In the genomic region with DNA sequence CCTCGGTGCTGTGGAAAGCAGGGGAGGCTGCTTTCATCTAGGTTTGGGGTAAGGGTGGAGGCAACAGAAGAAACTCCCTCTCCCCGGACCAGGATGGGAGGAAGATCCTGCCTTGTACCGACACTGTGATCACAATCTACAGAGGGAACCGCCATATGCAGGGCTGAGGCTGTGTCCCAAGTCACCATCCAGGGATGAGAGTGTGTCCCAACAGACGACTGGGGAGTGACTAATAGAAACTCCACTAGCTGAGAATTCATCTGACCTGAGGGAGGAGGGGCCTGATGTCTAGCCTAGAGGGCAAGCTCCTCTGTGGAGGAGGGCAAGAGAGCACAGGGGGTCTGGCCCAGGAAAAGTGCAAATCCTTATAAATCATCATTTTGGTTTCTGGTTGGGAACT, we compare ENCODE assay signal across 27 cellular contexts.
A peak's percentile ranks its signal among the peaks of the same experiment; 100 is the strongest.
DNase-seq lines count a peak whose midpoint lies in the region; ATAC-seq and TF ChIP-seq lines count a peak whose summit lies in the region.
"Had no signal": no experiment of that assay in that cellular context is flagged by ENCODE, and none has a peak within 500 bp of the region (broad histone marks: within the 10 kb centered on the region; RNA-seq: fewer than 3 reads in every experiment).

No MANE protein-coding gene starts in this region.

- H3K9me3 Mint-ChIP-seq in Caco-2 (ENCODE audit: unreplicated experiment), result no peaks in the 10 kb centered on the region
- H3K9me3 Mint-ChIP-seq: activated CD4-positive, alpha-beta memory T cell treated with anti-CD3 and anti-CD28 coated beads, Interleukin-2, amount 10 ng/mL, durations not matched to agents 7 days and 5 days; activated naive CD8-positive, alpha-beta T cell treated with anti-CD3 and anti-CD28 coated beads, Interleukin-2, amount 10 ng/mL, durations not matched to agents 7 days and 5 days; HFFc6; nephron; stimulated activated naive CD8-positive, alpha-beta T cell treated with anti-CD3 and anti-CD28 coated beads, Interleukin-15, amount 100 ng/mL, for 72 hours; T-cell had no signal

- H3K4me1 ChIP-seq in PC-3 (ENCODE audit: insufficient read depth, low read length) (no peaks in the 10 kb centered on the region), muscle layer of duodenum (ENCODE audit: control insufficient read depth in 1 of 2, insufficient read depth in 2 of 2, low read length in 2 of 2) (peaks cover 0 to 21% of the 10 kb centered on the region in 2 donors), thoracic aorta (ENCODE audit: control insufficient read depth in 1 of 2, low read depth in 2 of 2) (peaks cover 12 to 17% of the 10 kb centered on the region in 2 donors), Caco-2 (no peaks in the 10 kb centered on the region)
- H3K4me1 ChIP-seq: body of pancreas, parathyroid adenoma, uterus had no signal

- no peaks in the 10 kb centered on the region for H3K4me1 Mint-ChIP-seq in Caco-2 (ENCODE audit: low read depth, unreplicated experiment)
- H3K4me1 Mint-ChIP-seq: activated naive CD8-positive, alpha-beta T cell treated with anti-CD3 and anti-CD28 coated beads, Interleukin-2, amount 10 ng/mL, durations not matched to agents 7 days and 5 days; stimulated activated naive CD8-positive, alpha-beta T cell treated with anti-CD3 and anti-CD28 coated beads, Interleukin-15, amount 100 ng/mL, for 72 hours; T-cell had no signal

- H3K9me3 ChIP-seq in PC-3 (ENCODE audit: low read length) (no peaks in the 10 kb centered on the region), muscle layer of duodenum (ENCODE audit: control insufficient read depth in 1 of 2, low read length in 2 of 2) (no peaks in the 10 kb centered on the region), thoracic aorta (no peaks in the 10 kb centered on the region), Caco-2 (no peaks in the 10 kb centered on the region)
- H3K9me3 ChIP-seq: body of pancreas, uterus had no signal

- no peak overlapping the region for H3K4me3 Mint-ChIP-seq in Caco-2 (ENCODE audit: unreplicated experiment)
- H3K4me3 Mint-ChIP-seq: activated CD4-positive, alpha-beta memory T cell treated with anti-CD3 and anti-CD28 coated beads, Interleukin-2, amount 10 ng/mL, durations not matched to agents 7 days and 5 days; activated naive CD8-positive, alpha-beta T cell treated with anti-CD3 and anti-CD28 coated beads, Interleukin-2, amount 10 ng/mL, durations not matched to agents 7 days and 5 days; HFFc6; nephron; stimulated activated naive CD8-positive, alpha-beta T cell treated with anti-CD3 and anti-CD28 coated beads, Interleukin-15, amount 100 ng/mL, for 72 hours; T-cell had no signal

- ATAC-seq in PC-3, result 0 out of 2 replicates have a peak, but pooled peaks have one; percentile 25
- ATAC-seq in thoracic aorta (ENCODE audit: insufficient number of reproducible peaks, low FRiP score, low read depth), result no peak
- no peak for ATAC-seq in GM18907 (IDR thresholded peaks at IDR 0.05; ENCODE audit: unreplicated experiment)
- no peak for ATAC-seq in HG03139 (IDR thresholded peaks at IDR 0.05; ENCODE audit: unreplicated experiment)
- ATAC-seq: body of pancreas; sciatic nerve; stimulated activated naive CD8-positive, alpha-beta T cell treated with anti-CD3 and anti-CD28 coated beads, Interleukin-15, amount 100 ng/mL, for 72 hours; T-cell had no signal

- no peaks in the 10 kb centered on the region for H3K27me3 Mint-ChIP-seq in Caco-2 (ENCODE audit: insufficient read depth, unreplicated experiment)
- H3K27me3 Mint-ChIP-seq: activated CD4-positive, alpha-beta memory T cell treated with anti-CD3 and anti-CD28 coated beads, Interleukin-2, amount 10 ng/mL, durations not matched to agents 7 days and 5 days; activated naive CD8-positive, alpha-beta T cell treated with anti-CD3 and anti-CD28 coated beads, Interleukin-2, amount 10 ng/mL, durations not matched to agents 7 days and 5 days; stimulated activated naive CD8-positive, alpha-beta T cell treated with anti-CD3 and anti-CD28 coated beads, Interleukin-15, amount 100 ng/mL, for 72 hours; T-cell had no signal

- TF ChIP-seq CTCF in PC-3 (conservative IDR thresholded peaks at IDR 0.05; ENCODE audit: low read depth, low read length), result no peak
- no peak for TF ChIP-seq CTCF in coronary artery (IDR thresholded peaks at IDR 0.05)
- TF ChIP-seq CTCF in thoracic aorta (IDR thresholded peaks at IDR 0.05), result no peak
- TF ChIP-seq CTCF in Caco-2 (IDR thresholded peaks at IDR 0.05; ENCODE audit: insufficient read depth in 1 of 2, low read depth in 1 of 2, low read length in 1 of 2, severe bottlenecking in 1 of 2, unreplicated experiment in 1 of 2), result no peak

- intact Hi-C loops in PC-3 (cut with micrococcal nuclease) (no loop called here), Caco-2 (cut with micrococcal nuclease; ENCODE audit: unreplicated experiment) (no loop called here)

- no peaks in the 10 kb centered on the region for H3K36me3 ChIP-seq in PC-3 (ENCODE audit: low read depth, low read length)
- H3K36me3 ChIP-seq in muscle layer of duodenum (ENCODE audit: control insufficient read depth in 1 of 2, insufficient read depth in 2 of 2, low read length in 2 of 2), result peaks cover 0 to 16% of the 10 kb centered on the region in 2 donors
- no peaks in the 10 kb centered on the region for H3K36me3 ChIP-seq in thoracic aorta
- H3K36me3 ChIP-seq in Caco-2 (ENCODE audit: control insufficient read depth, insufficient read depth, low read length), result no peaks in the 10 kb centered on the region
- H3K36me3 ChIP-seq: uterus had no signal

- POLR2A ChIA-PET in PC-3 (lab: Charles Lee; ENCODE audit: unreplicated experiment) (no interaction called here), Caco-2 (lab: Charles Lee) (no interaction called here)

- no peaks in the 10 kb centered on the region for H3K9me2 ChIP-seq in PC-3 (replicated peaks; ENCODE audit: low read length)

- H3F3A ChIP-seq in PC-3 (ENCODE audit: low read length, unreplicated experiment), result no peaks in the 10 kb centered on the region

- H3K27ac Mint-ChIP-seq in Caco-2 (ENCODE audit: unreplicated experiment), result no peak overlapping the region
- H3K27ac Mint-ChIP-seq: activated CD4-positive, alpha-beta memory T cell treated with anti-CD3 and anti-CD28 coated beads, Interleukin-2, amount 10 ng/mL, durations not matched to agents 7 days and 5 days; activated naive CD8-positive, alpha-beta T cell treated with anti-CD3 and anti-CD28 coated beads, Interleukin-2, amount 10 ng/mL, durations not matched to agents 7 days and 5 days; HFFc6; T-cell had no signal

- H3K4me2 ChIP-seq in PC-3 (ENCODE audit: low read length), result no peak overlapping the region
- H3K4me2 ChIP-seq: BLaER1 treated with 17β-estradiol and CSF1 and Interleukin-3, amounts not matched to agents 10 nM and 100 nM; PC-9 had no signal

- no peaks in the 10 kb centered on the region for H3K79me2 ChIP-seq in PC-3 (ENCODE audit: low read length)
- H3K79me2 ChIP-seq: parathyroid adenoma had no signal

- no peak overlapping the region for H3K9ac ChIP-seq in PC-3 (ENCODE audit: low read length)
- H3K9ac ChIP-seq: BLaER1 treated with 17β-estradiol and CSF1 and Interleukin-3, amounts not matched to agents 10 nM and 100 nM; parathyroid adenoma had no signal

- H3K27ac ChIP-seq in PC-3 (ENCODE audit: low read length) (no peak overlapping the region), coronary artery (peak overlapping the region; percentile 32 to 77), muscle layer of duodenum (ENCODE audit: low read length) (peak overlapping the region; percentile 0), thoracic aorta (peak overlapping the region; percentile 54 to 65)
- H3K27ac ChIP-seq: body of pancreas, parathyroid adenoma, PC-9 had no signal

- H3K27me3 ChIP-seq in PC-3 (ENCODE audit: low read length) (no peaks in the 10 kb centered on the region), muscle layer of duodenum (ENCODE audit: low read depth, low read length) (no peaks in the 10 kb centered on the region), thoracic aorta (replicated peaks; ENCODE audit: insufficient read depth) (no peaks in the 10 kb centered on the region), Caco-2 (replicated peaks; ENCODE audit: control insufficient read depth, insufficient read depth, low read length) (no peaks in the 10 kb centered on the region)
- H3K27me3 ChIP-seq: BLaER1 treated with 17β-estradiol and CSF1 and Interleukin-3, amounts not matched to agents 10 nM and 100 nM; body of pancreas; uterus had no signal

- CTCF ChIA-PET in PC-3 (lab: Charles Lee), result no interaction called here
- CTCF ChIA-PET in Caco-2 (lab: Charles Lee), result no interaction called here

- no peaks in the 10 kb centered on the region for H3K36me3 Mint-ChIP-seq in Caco-2 (ENCODE audit: insufficient read depth, unreplicated experiment)
- H3K36me3 Mint-ChIP-seq: activated naive CD8-positive, alpha-beta T cell treated with anti-CD3 and anti-CD28 coated beads, Interleukin-2, amount 10 ng/mL, durations not matched to agents 7 days and 5 days; T-cell had no signal

- DNase-seq in PC-3, result no peak
- no peak for DNase-seq in coronary artery (ENCODE audit: low spot score)
- DNase-seq in thoracic aorta (ENCODE audit: low spot score), result no peak
- DNase-seq in DMS53 treated with DMSO at 0.1 percent for 48 hours (lab: John Stamatoyannopoulos, UW; ENCODE audit: unreplicated experiment), result no peak
- DNase-seq in Caco-2, result no peak
- DNase-seq: activated CD4-positive, alpha-beta memory T cell treated with anti-CD3 and anti-CD28 coated beads, Interleukin-2, amount 10 ng/mL, durations not matched to agents 7 days and 5 days; activated CD4-positive, CD25-positive, alpha-beta regulatory T cell treated with anti-CD3 and anti-CD28 coated beads, Interleukin-2, amount 50 U/mL, for 72 hours; activated naive CD8-positive, alpha-beta T cell treated with anti-CD3 and anti-CD28 coated beads, Interleukin-2, amount 10 ng/mL, durations not matched to agents 7 days and 5 days; body of pancreas; COR-L47; effector memory CD4-positive, alpha-beta T cell; HFFc6; islet precursor cell; KBM-7; MM.1S; NCI-H1417 treated with DMSO at 0.1 percent for 48 hours; PC-9; stimulated activated naive CD8-positive, alpha-beta T cell treated with anti-CD3 and anti-CD28 coated beads, Interleukin-15, amount 100 ng/mL, for 72 hours; T-cell; uterus had no signal

- H2AFZ ChIP-seq in PC-3 (ENCODE audit: low read length), result no peak overlapping the region
- H2AFZ ChIP-seq: parathyroid adenoma, PC-9 had no signal

- BruUV-seq in PC-3 (replicated peaks; lab: Mats Ljungman, UMichigan) (no TSS peak), Caco-2 (replicated peaks; lab: Mats Ljungman, UMichigan) (no TSS peak)

- H4K20me1 ChIP-seq in PC-3 (ENCODE audit: low read length), result no peaks in the 10 kb centered on the region
- H4K20me1 ChIP-seq: BLaER1 treated with 17β-estradiol and CSF1 and Interleukin-3, amounts not matched to agents 10 nM and 100 nM had no signal

- H3K4me3 ChIP-seq in PC-3 (ENCODE audit: low read length) (no peak overlapping the region), coronary artery (no peak overlapping the region), muscle layer of duodenum (ENCODE audit: low read depth in 1 of 2, low read length in 2 of 2) (no peak overlapping the region), thoracic aorta (no peak overlapping the region), Caco-2 (ENCODE audit: low read depth, low read length) (no peak overlapping the region)
- H3K4me3 ChIP-seq: BLaER1 treated with 17β-estradiol and CSF1 and Interleukin-3, amounts not matched to agents 10 nM and 100 nM; body of pancreas; PC-9; uterus had no signal
